Comparison of ENCODE assay signal across 8 cellular contexts in the genomic region with DNA sequence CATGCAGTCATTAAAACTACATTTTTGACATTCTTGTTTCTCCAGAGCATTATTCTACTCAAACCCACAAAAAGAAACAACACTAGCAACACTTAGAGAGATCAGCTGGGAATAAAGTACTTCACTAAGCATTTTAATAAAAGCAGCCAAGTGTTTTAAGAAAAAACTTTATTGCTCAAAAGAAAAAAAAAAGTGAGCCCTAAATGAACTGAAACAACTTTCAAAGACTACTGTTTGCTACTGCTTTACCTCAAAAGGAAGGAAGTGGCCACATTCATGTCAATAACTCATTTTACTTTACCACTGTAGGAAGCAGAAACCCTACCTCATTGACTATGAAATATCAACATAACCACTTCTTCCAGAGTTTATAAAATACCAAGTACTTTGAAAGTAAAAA.
DNase-seq lines count a peak whose midpoint lies in the region; ATAC-seq and TF ChIP-seq lines count a peak whose summit lies in the region.
"Had no signal": no experiment of that assay in that cellular context is flagged by ENCODE, and none has a peak within 500 bp of the region (broad histone marks: within the 10 kb centered on the region; RNA-seq: fewer than 3 reads in every experiment).

No MANE protein-coding gene starts in this region.

- DNase-seq in GM12865 (ENCODE audit: low read depth), result peak; percentile 67
- peak; percentile 35 for DNase-seq in SK-N-MC (ENCODE audit: low read depth, low spot score)
- DNase-seq in natural killer cell treated with Interleukin-12 subunit alpha and Interleukin-12 subunit beta and Interleukin-15 and Interleukin-18, amount 100 ng/mL, for 72 hours (ENCODE audit: low spot score), result no peak
- no peak for DNase-seq in gastrocnemius medialis
- no peak for DNase-seq in upper lobe of left lung
- DNase-seq in activated CD4-positive, alpha-beta T cell treated with anti-CD3 and anti-CD28 coated beads, Interleukin-2, amount 50 U/mL, for 48 hours, result no peak
- DNase-seq: NCI-H1930 had no signal

- no peak overlapping the region for H3K9ac ChIP-seq in SK-N-MC (ENCODE audit: insufficient read length)

- intact Hi-C loops in gastrocnemius medialis (cut with DNase I; ENCODE audit: low total_unique reads), result no loop called here

- H3K27ac ChIP-seq in SK-N-MC (peak overlapping the region; percentile 70), gastrocnemius medialis (no peak overlapping the region), upper lobe of left lung (peak overlapping the region in 1 of 4 donors; percentile 30)

- H3K36me3 Mint-ChIP-seq in natural killer cell treated with Interleukin-12 subunit alpha and Interleukin-12 subunit beta and Interleukin-15 and Interleukin-18, amount 100 ng/mL, for 72 hours, result no peaks in the 10 kb centered on the region

- no peaks in the 10 kb centered on the region for H3K9me3 ChIP-seq in SK-N-MC (ENCODE audit: low read depth, low read length)
- no peaks in the 10 kb centered on the region for H3K9me3 ChIP-seq in gastrocnemius medialis
- no peaks in the 10 kb centered on the region for H3K9me3 ChIP-seq in upper lobe of left lung

- H3K4me1 ChIP-seq in gastrocnemius medialis (peaks cover 0 to 3% of the 10 kb centered on the region in 2 donors), upper lobe of left lung (peaks cover 9 to 19% (median 13%) of the 10 kb centered on the region in 4 donors)

- H3K27me3 Mint-ChIP-seq in natural killer cell treated with Interleukin-12 subunit alpha and Interleukin-12 subunit beta and Interleukin-15 and Interleukin-18, amount 100 ng/mL, for 72 hours, result no peaks in the 10 kb centered on the region

- no peaks in the 10 kb centered on the region for H3K27me3 ChIP-seq in gastrocnemius medialis
- no peaks in the 10 kb centered on the region for H3K27me3 ChIP-seq in upper lobe of left lung

- no peak for TF ChIP-seq CTCF in GM12865 (IDR thresholded peaks at IDR 0.05; ENCODE audit: insufficient read depth, low read depth, low read length, missing control alignments)
- TF ChIP-seq CTCF in gastrocnemius medialis (IDR thresholded peaks at IDR 0.05 in 4 of 5, conservative IDR thresholded peaks at IDR 0.05 in 1 of 5), result no peak
- TF ChIP-seq CTCF in upper lobe of left lung (IDR thresholded peaks at IDR 0.05), result no peak

- peaks cover 8% of the 10 kb centered on the region; the same call in 1 of the 2 replicates for H3K36me3 ChIP-seq in SK-N-MC (ENCODE audit: insufficient read depth, low read length)
- peaks cover 0 to 79% of the 10 kb centered on the region in 2 donors for H3K36me3 ChIP-seq in gastrocnemius medialis
- H3K36me3 ChIP-seq in upper lobe of left lung, result peaks cover 0 to 37% (median 6%) of the 10 kb centered on the region in 4 donors

- ATAC-seq in HG02588 (IDR thresholded peaks at IDR 0.05; ENCODE audit: unreplicated experiment) (peak; percentile 49), gastrocnemius medialis (no peak), upper lobe of left lung (ENCODE audit: low FRiP score in 2 of 2) (no peak)
- peak; percentile 73 to 90 for ATAC-seq in natural killer cell treated with Interleukin-12 subunit alpha and Interleukin-12 subunit beta and Interleukin-15 and Interleukin-18, amount 100 ng/mL, for 72 hours

- in situ Hi-C loops in gastrocnemius medialis (cut with MboI; ENCODE audit: low sequenced_read_pairs in 4 of 4), result loop anchor here in 2 of 4 donors (10.0 kb wide), 2 partner anchors 53 to 143 kb away; no protein-coding TSS in a partner anchor

- no peak for TF ChIP-seq POLR2A in gastrocnemius medialis (IDR thresholded peaks at IDR 0.05)
- no peak for TF ChIP-seq POLR2A in upper lobe of left lung (IDR thresholded peaks at IDR 0.05)

- peak overlapping the region; percentile 75 for H3K4me3 Mint-ChIP-seq in natural killer cell treated with Interleukin-12 subunit alpha and Interleukin-12 subunit beta and Interleukin-15 and Interleukin-18, amount 100 ng/mL, for 72 hours

- H3K27ac Mint-ChIP-seq in natural killer cell treated with Interleukin-12 subunit alpha and Interleukin-12 subunit beta and Interleukin-15 and Interleukin-18, amount 100 ng/mL, for 72 hours, result peak overlapping the region; percentile 74 to 94

- no peaks in the 10 kb centered on the region for H3K9me3 Mint-ChIP-seq in natural killer cell treated with Interleukin-12 subunit alpha and Interleukin-12 subunit beta and Interleukin-15 and Interleukin-18, amount 100 ng/mL, for 72 hours

- no peak for TF ChIP-seq EP300 in upper lobe of left lung (IDR thresholded peaks at IDR 0.05)

- H3K4me3 ChIP-seq in GM12865 (ENCODE audit: low read depth, low read length) (no peak overlapping the region), SK-N-MC (no peak overlapping the region), gastrocnemius medialis (no peak overlapping the region), upper lobe of left lung (no peak overlapping the region)

- peaks cover 10 to 15% of the 10 kb centered on the region in 2 donors for H3K4me1 Mint-ChIP-seq in natural killer cell treated with Interleukin-12 subunit alpha and Interleukin-12 subunit beta and Interleukin-15 and Interleukin-18, amount 100 ng/mL, for 72 hours (ENCODE audit: low read depth in 2 of 2)

Comparison
In these comparisons a context has a peak if more than half of its experiments do, and no peak if none do; other contexts are left out.
1. DNase-seq: peak in GM12865 (single experiment) and SK-N-MC (single experiment); none in natural killer cell treated with Interleukin-12 subunit alpha and Interleukin-12 subunit beta and Interleukin-15 and Interleukin-18, amount 100 ng/mL, for 72 hours (single experiment), gastrocnemius medialis (0 of 2), upper lobe of left lung (0 of 2) and activated CD4-positive, alpha-beta T cell treated with anti-CD3 and anti-CD28 coated beads, Interleukin-2, amount 50 U/mL, for 48 hours (0 of 2).
2. ATAC-seq: peak in HG02588 (single experiment) and natural killer cell treated with Interleukin-12 subunit alpha and Interleukin-12 subunit beta and Interleukin-15 and Interleukin-18, amount 100 ng/mL, for 72 hours (2 of 2); none in gastrocnemius medialis (0 of 2) and upper lobe of left lung (0 of 2).